ENCODE assay signal across 9 cellular contexts in the genomic region with DNA sequence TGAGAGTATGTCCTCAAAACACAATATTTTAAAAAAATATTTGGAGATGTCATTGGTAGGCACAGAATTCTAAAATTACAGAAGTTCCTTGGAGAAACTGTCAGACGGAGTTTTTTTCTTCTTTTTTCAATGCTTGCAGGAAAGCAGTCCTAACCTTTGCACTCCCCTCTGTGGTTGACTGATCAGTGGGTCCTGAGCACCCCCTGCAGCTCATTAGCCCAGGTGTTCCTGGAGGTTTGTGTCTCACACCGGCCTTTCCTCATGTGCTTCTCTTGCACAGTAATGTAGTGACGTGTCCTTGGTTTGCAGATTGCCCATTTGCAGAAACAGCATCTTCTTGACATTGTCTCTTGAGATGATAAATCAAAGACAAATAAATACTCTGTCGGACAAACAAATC.
DNase-seq lines count a peak whose midpoint lies in the region; ATAC-seq and TF ChIP-seq lines count a peak whose summit lies in the region.
"Had no signal": no experiment of that assay in that cellular context is flagged by ENCODE, and none has a peak within 500 bp of the region (broad histone marks: within the 10 kb centered on the region; RNA-seq: fewer than 3 reads in every experiment).

No MANE protein-coding gene starts in this region.

- WGBS in smooth muscle cell (ENCODE audit: low lambda C conversion rate) = 67% methylated on average over 4 of the region's 4 CpGs

- H3K36me3 Mint-ChIP-seq in activated CD8-positive, alpha-beta memory T cell treated with anti-CD3 and anti-CD28 coated beads, Interleukin-2, amount 10 ng/mL, durations not matched to agents 7 days and 5 days = no peaks in the 10 kb centered on the region
- no peaks in the 10 kb centered on the region for H3K36me3 Mint-ChIP-seq in neural progenitor cell

- H3K4me3 ChIP-seq in Loucy (ENCODE audit: low read length, poor library complexity, severe bottlenecking) (no peak overlapping the region), neural progenitor cell (no peak overlapping the region), smooth muscle cell (no peak overlapping the region)

- DNase-seq in CD1c-positive myeloid dendritic cell (ENCODE audit: extremely low spot score) = peak; percentile 24
- DNase-seq in activated CD8-positive, alpha-beta memory T cell treated with anti-CD3 and anti-CD28 coated beads, Interleukin-2, amount 10 ng/mL, durations not matched to agents 7 days and 5 days = peak; percentile 60
- DNase-seq in mucosa of gallbladder (ENCODE audit: low spot score) = peak; percentile 32
- DNase-seq in neural progenitor cell (ENCODE audit: low spot score) = no peak
- no peak for DNase-seq in smooth muscle cell (lab: John Stamatoyannopoulos, UW; ENCODE audit: unreplicated experiment)
- no peak for DNase-seq in NCI-H2196 (lab: John Stamatoyannopoulos, UW; ENCODE audit: unreplicated experiment)
- DNase-seq: NCI-H1436 treated with DMSO at 0.1 percent for 48 hours had no signal

- H3K27ac Mint-ChIP-seq in activated CD8-positive, alpha-beta memory T cell treated with anti-CD3 and anti-CD28 coated beads, Interleukin-2, amount 10 ng/mL, durations not matched to agents 7 days and 5 days = no peak overlapping the region
- H3K27ac Mint-ChIP-seq in neural progenitor cell = no peak overlapping the region

- H3K4me1 ChIP-seq in Loucy (ENCODE audit: insufficient read depth, low read length, poor library complexity, severe bottlenecking) (peaks cover 32% of the 10 kb centered on the region), neural progenitor cell (no peaks in the 10 kb centered on the region), smooth muscle cell (ENCODE audit: low read depth) (no peaks in the 10 kb centered on the region)

- H3K4me2 ChIP-seq in Loucy (ENCODE audit: low read depth, low read length, poor library complexity, severe bottlenecking) = peak overlapping the region; percentile 70
- H3K4me2 ChIP-seq in neural progenitor cell = no peak overlapping the region
- no peak overlapping the region for H3K4me2 ChIP-seq in smooth muscle cell

- TF ChIP-seq CTCF in Loucy (conservative IDR thresholded peaks at IDR 0.05; ENCODE audit: low read length) (peak; percentile 69), neural progenitor cell (IDR thresholded peaks at IDR 0.05) (no peak), smooth muscle cell (IDR thresholded peaks at IDR 0.05; ENCODE audit: borderline replicate concordance, insufficient read depth, poor library complexity, severe bottlenecking) (no peak)

- H3K4me1 Mint-ChIP-seq in activated CD8-positive, alpha-beta memory T cell treated with anti-CD3 and anti-CD28 coated beads, Interleukin-2, amount 10 ng/mL, durations not matched to agents 7 days and 5 days = peaks cover 1% of the 10 kb centered on the region
- no peaks in the 10 kb centered on the region for H3K4me1 Mint-ChIP-seq in neural progenitor cell

- no peaks in the 10 kb centered on the region for H3K9me3 ChIP-seq in Loucy (ENCODE audit: insufficient read depth, low read depth, low read length)
- peaks cover 20% of the 10 kb centered on the region for H3K9me3 ChIP-seq in neural progenitor cell (ENCODE audit: low read depth)
- peaks cover 8% of the 10 kb centered on the region for H3K9me3 ChIP-seq in smooth muscle cell (replicated peaks; ENCODE audit: low read depth)

- peak; percentile 33 for ATAC-seq in activated CD8-positive, alpha-beta memory T cell treated with anti-CD3 and anti-CD28 coated beads, Interleukin-2, amount 10 ng/mL, durations not matched to agents 7 days and 5 days
- no peak for ATAC-seq in GM19395 (IDR thresholded peaks at IDR 0.05; ENCODE audit: unreplicated experiment)

- H4K20me1 ChIP-seq in Loucy (ENCODE audit: insufficient read depth, low read length, poor library complexity, severe bottlenecking) (no peaks in the 10 kb centered on the region), neural progenitor cell (ENCODE audit: low read depth) (no peaks in the 10 kb centered on the region), smooth muscle cell (ENCODE audit: low read depth) (no peaks in the 10 kb centered on the region)

- H3F3A ChIP-seq in Loucy (ENCODE audit: low read depth) = no peaks in the 10 kb centered on the region
- no peaks in the 10 kb centered on the region for H3F3A ChIP-seq in neural progenitor cell (ENCODE audit: low read depth)
- no peaks in the 10 kb centered on the region for H3F3A ChIP-seq in smooth muscle cell (ENCODE audit: low read depth)

- H3K9me2 ChIP-seq in Loucy (replicated peaks; ENCODE audit: low read depth, low read length) = no peaks in the 10 kb centered on the region

- no peaks in the 10 kb centered on the region for H3K79me2 ChIP-seq in Loucy (ENCODE audit: insufficient read depth, low read length)
- H3K79me2 ChIP-seq in neural progenitor cell (ENCODE audit: low read depth) = no peaks in the 10 kb centered on the region
- no peaks in the 10 kb centered on the region for H3K79me2 ChIP-seq in smooth muscle cell (ENCODE audit: low read depth)

- H3K36me3 ChIP-seq in Loucy (ENCODE audit: insufficient read depth, low read length) (no peaks in the 10 kb centered on the region), neural progenitor cell (no peaks in the 10 kb centered on the region), smooth muscle cell (ENCODE audit: low read depth) (no peaks in the 10 kb centered on the region)

- H3K9ac ChIP-seq in Loucy (ENCODE audit: low read depth, low read length, poor library complexity, severe bottlenecking) (peak overlapping the region; percentile 71), neural progenitor cell (no peak overlapping the region), smooth muscle cell (ENCODE audit: low read depth) (no peak overlapping the region)

- no peak overlapping the region for H3K4me3 Mint-ChIP-seq in activated CD8-positive, alpha-beta memory T cell treated with anti-CD3 and anti-CD28 coated beads, Interleukin-2, amount 10 ng/mL, durations not matched to agents 7 days and 5 days
- no peak overlapping the region for H3K4me3 Mint-ChIP-seq in neural progenitor cell

- no peak overlapping the region for H3K27ac ChIP-seq in neural progenitor cell
- H3K27ac ChIP-seq in smooth muscle cell (ENCODE audit: low read depth) = no peak overlapping the region

- CTCF ChIA-PET in activated CD8-positive, alpha-beta memory T cell treated with anti-CD3 and anti-CD28 coated beads, Interleukin-2, amount 10 ng/mL, durations not matched to agents 7 days and 5 days (lab: Charles Lee) = interaction anchor here (1.0 to 2.5 kb wide), 3 partner anchors 11 to 23 kb away, joined by 3 to 10 read pairs (median 4); no protein-coding TSS in a partner anchor

- H3K27me3 ChIP-seq in Loucy (ENCODE audit: insufficient read depth, low read length, poor library complexity, severe bottlenecking) (no peaks in the 10 kb centered on the region), neural progenitor cell (no peaks in the 10 kb centered on the region), smooth muscle cell (ENCODE audit: low read depth) (no peaks in the 10 kb centered on the region)

- H2AFZ ChIP-seq in Loucy (ENCODE audit: low read length) = no peak overlapping the region
- no peak overlapping the region for H2AFZ ChIP-seq in neural progenitor cell (replicated peaks)
- no peak overlapping the region for H2AFZ ChIP-seq in smooth muscle cell (ENCODE audit: low read depth)

- H3K27me3 Mint-ChIP-seq in activated CD8-positive, alpha-beta memory T cell treated with anti-CD3 and anti-CD28 coated beads, Interleukin-2, amount 10 ng/mL, durations not matched to agents 7 days and 5 days = peaks cover 53% of the 10 kb centered on the region
- peaks cover 3% of the 10 kb centered on the region for H3K27me3 Mint-ChIP-seq in neural progenitor cell (ENCODE audit: insufficient read depth, low read depth)

- no peaks in the 10 kb centered on the region for H3K9me3 Mint-ChIP-seq in activated CD8-positive, alpha-beta memory T cell treated with anti-CD3 and anti-CD28 coated beads, Interleukin-2, amount 10 ng/mL, durations not matched to agents 7 days and 5 days (ENCODE audit: low read depth)
- H3K9me3 Mint-ChIP-seq in neural progenitor cell = peaks cover 45% of the 10 kb centered on the region

Comparison
In these comparisons a context has a peak if more than half of its experiments do, and no peak if none do; other contexts are left out.
1. DNase-seq: peak in CD1c-positive myeloid dendritic cell (single experiment), activated CD8-positive, alpha-beta memory T cell treated with anti-CD3 and anti-CD28 coated beads, Interleukin-2, amount 10 ng/mL, durations not matched to agents 7 days and 5 days (single experiment) and mucosa of gallbladder (single experiment); none in neural progenitor cell (single experiment), smooth muscle cell (single experiment) and NCI-H2196 (single experiment).